Comparison of ENCODE assay signal across 1 cellular context in genomic region chr3:184756151-184756681, GRCh38.
TF ChIP-seq lines count a peak whose summit lies in the region.

No MANE protein-coding gene starts in this region.

TF ChIP-seq in HepG2, 621 proteins besides CTCF, POLR2A, EP300 and RAD21:
- TF ChIP-seq ZNF3 (CRISPR knock-in tag; IDR thresholded peaks at IDR 0.05) = no peak
- TF ChIP-seq ZNF629 (CRISPR knock-in tag; conservative IDR thresholded peaks at IDR 0.05) = no peak
- TF ChIP-seq ZFP1 (CRISPR knock-in tag; IDR thresholded peaks at IDR 0.05) = no peak
- no peak for TF ChIP-seq THAP8 (CRISPR knock-in tag; IDR thresholded peaks at IDR 0.05; ENCODE audit: borderline replicate concordance)
